In genomic region chr12:95997911-95998510, GRCh38 we compare ENCODE assay signal across 15 cellular contexts. TPM values are rescaled to one million over a fixed set of nuclear protein-coding genes. Genes with fewer than 3 reads are reported as not detected.
DNase-seq lines count a peak whose midpoint lies in the region; ATAC-seq, FAIRE-seq and TF ChIP-seq lines count a peak whose summit lies in the region.
"Had no signal": no experiment of that assay in that cellular context is flagged by ENCODE, and none has a peak within 500 bp of the region (broad histone marks: within the 10 kb centered on the region; RNA-seq: fewer than 3 reads in every experiment).

No MANE protein-coding gene starts in this region.

- POLR2A ChIA-PET in HepG2 (lab: Yijun Ruan, JAX), result interaction anchor here (0.9 to 5.2 kb wide), 10 partner anchors 20 to 139 kb away, joined by 3 to 43 read pairs (median 10); partner anchors contain the start of genes AMDHD1, CCDC38 and SNRPF

- intact Hi-C loops in HepG2 (cut with micrococcal nuclease; ENCODE audit: unreplicated experiment), result loop anchor here (1.0 to 5.0 kb wide), 7 partner anchors 21 to 416 kb away; partner anchors contain the start of genes AMDHD1, CCDC38 and SNRPF

- TF ChIP-seq EP300 in HepG2 (IDR thresholded peaks at IDR 0.05; ENCODE audit: low read depth in 2 of 2, low read length in 2 of 2), result peak in 1 of 2 experiments; percentile 10; a peak in 1 of 4 replicates
- TF ChIP-seq EP300 in HepG2 (CRISPR knock-in tag; IDR thresholded peaks at IDR 0.05; ENCODE audit: borderline replicate concordance), result no peak

- H3K9ac ChIP-seq in HepG2 (ENCODE audit: insufficient read depth, low read depth, low read length), result no peak overlapping the region; the same call in 1 of the 2 replicates

- H3K27me3 ChIP-seq in CD4-positive, CD25-positive, alpha-beta regulatory T cell (ENCODE audit: control insufficient read depth, insufficient read depth, low read length), result no peaks in the 10 kb centered on the region
- no peaks in the 10 kb centered on the region; the same call in 1 of the 2 replicates for H3K27me3 ChIP-seq in SJSA1 (replicated peaks)
- no peaks in the 10 kb centered on the region for H3K27me3 ChIP-seq in HepG2 (ENCODE audit: control insufficient read depth in 1 of 2, insufficient read depth in 2 of 2, low read length in 2 of 2)
- H3K27me3 ChIP-seq: ascending aorta, right atrium auricular region, tibial nerve had no signal

- H3K36me3 ChIP-seq in CD4-positive, CD25-positive, alpha-beta regulatory T cell (ENCODE audit: control insufficient read depth, insufficient read depth, low read length), result peaks cover 19% of the 10 kb centered on the region
- H3K36me3 ChIP-seq in SJSA1, result peaks cover 8% of the 10 kb centered on the region; the same call in 1 of the 2 replicates
- H3K36me3 ChIP-seq in HepG2 (replicated peaks in 1 of 2; ENCODE audit: control insufficient read depth in 1 of 2, insufficient read depth in 2 of 2, low read length in 2 of 2), result peaks cover 3 to 9% of the 10 kb centered on the region in 2 experiments; a peak in 4 of 5 replicates

- no peak for TF ChIP-seq POLR2A in HepG2 (IDR thresholded peaks at IDR 0.05; ENCODE audit: insufficient read depth in 1 of 2, low read depth in 2 of 2, low read length in 2 of 2)

- FAIRE-seq in HepG2 (lab: Jason Lieb, UNC), result no peak

- no peak for TF ChIP-seq RAD21 in HepG2 (CRISPR knock-in tag; IDR thresholded peaks at IDR 0.05)

- H3K4me1 ChIP-seq in CD4-positive, CD25-positive, alpha-beta regulatory T cell (ENCODE audit: control insufficient read depth, insufficient read depth, low read length, poor library complexity, severe bottlenecking), result no peaks in the 10 kb centered on the region
- H3K4me1 ChIP-seq in SJSA1 (replicated peaks), result peaks cover 19% of the 10 kb centered on the region
- H3K4me1 ChIP-seq in HepG2 (ENCODE audit: insufficient read depth, low read length), result peaks cover 54% of the 10 kb centered on the region
- H3K4me1 ChIP-seq: ascending aorta, Caco-2, right atrium auricular region had no signal

- H3K79me2 ChIP-seq in HepG2 (ENCODE audit: insufficient read depth, low read length), result no peaks in the 10 kb centered on the region

- TF ChIP-seq CTCF in HepG2 (CRISPR knock-in tag; IDR thresholded peaks at IDR 0.05), result no peak

- peaks cover 24% of the 10 kb centered on the region for H3K36me3 Mint-ChIP-seq in CD4-positive, CD25-positive, alpha-beta regulatory T cell

- BruUV-seq in HepG2 (replicated peaks; lab: Mats Ljungman, UMichigan), result no TSS peak

- H3K9me3 ChIP-seq in CD4-positive, CD25-positive, alpha-beta regulatory T cell (ENCODE audit: control insufficient read depth in 2 of 2, low read length in 2 of 2), result no peaks in the 10 kb centered on the region
- H3K9me3 ChIP-seq in SJSA1 (replicated peaks) (no peaks in the 10 kb centered on the region; the same call in 1 of the 2 replicates), HepG2 (ENCODE audit: low read length) (no peaks in the 10 kb centered on the region)
- H3K9me3 ChIP-seq: ascending aorta, Caco-2, heart right ventricle, right atrium auricular region, tibial nerve had no signal

- peak overlapping the region in 2 of 3 donors; percentile 0 to 2 for H3K27ac Mint-ChIP-seq in CD4-positive, CD25-positive, alpha-beta regulatory T cell

- H4K20me1 ChIP-seq in HepG2 (ENCODE audit: insufficient read depth, low read length), result no peaks in the 10 kb centered on the region

- H3K4me3 Mint-ChIP-seq in CD4-positive, CD25-positive, alpha-beta regulatory T cell, result no peak overlapping the region
- H3K4me3 Mint-ChIP-seq: immature natural killer cell had no signal

- H3K4me3 ChIP-seq in CD4-positive, CD25-positive, alpha-beta regulatory T cell (ENCODE audit: low read depth, low read length), result no peak overlapping the region
- H3K4me3 ChIP-seq in SJSA1 (no peak overlapping the region), HepG2 (replicated peaks in 1 of 3; ENCODE audit: insufficient read depth in 1 of 3, low read depth in 2 of 3, low read length in 3 of 3) (no peak overlapping the region)
- H3K4me3 ChIP-seq: ascending aorta, heart right ventricle, right atrium auricular region, tibial nerve had no signal

- H3K27ac ChIP-seq in CD4-positive, CD25-positive, alpha-beta regulatory T cell (ENCODE audit: insufficient read depth, low read length, poor library complexity, severe bottlenecking), result no peak overlapping the region
- no peak overlapping the region for H3K27ac ChIP-seq in SJSA1
- H3K27ac ChIP-seq in HepG2 (ENCODE audit: extremely low read length, insufficient read depth, low read length), result no peak overlapping the region
- H3K27ac ChIP-seq: heart right ventricle, right atrium auricular region, tibial nerve had no signal

- no peaks in the 10 kb centered on the region for H3K9me3 Mint-ChIP-seq in CD4-positive, CD25-positive, alpha-beta regulatory T cell

- no peak overlapping the region for H2AFZ ChIP-seq in HepG2 (ENCODE audit: low read length)

- peaks cover 0 to 10% (median 8%) of the 10 kb centered on the region in 4 donors for H3K4me1 Mint-ChIP-seq in CD4-positive, CD25-positive, alpha-beta regulatory T cell

- H3K4me2 ChIP-seq in HepG2 (ENCODE audit: low read depth, low read length), result peak overlapping the region; percentile 8; the same call in 1 of the 2 replicates

- WGBS in HepG2 (ENCODE audit: low lambda C conversion rate), result 64% methylated on average over 5 of the region's 5 CpGs

- no peak for ATAC-seq in CD4-positive, CD25-positive, alpha-beta regulatory T cell (ENCODE audit: low read depth in 2 of 2)
- ATAC-seq in HepG2 (peak; percentile 41), HG03571 (IDR thresholded peaks at IDR 0.05; ENCODE audit: unreplicated experiment) (no peak), HG02852 (IDR thresholded peaks at IDR 0.05; ENCODE audit: unreplicated experiment) (no peak)

- in situ Hi-C loops in HepG2 (cut with HindIII; ENCODE audit: extremely low pct_ligation_motif_present, low pct_unique_long_range_greater_than_20kb), result loop anchor here (5.0 to 25.0 kb wide), 2 partner anchors 81 to 411 kb away; no protein-coding TSS in a partner anchor

- no peaks in the 10 kb centered on the region for H3K27me3 Mint-ChIP-seq in CD4-positive, CD25-positive, alpha-beta regulatory T cell

- CTCF ChIA-PET in HepG2 (lab: Yijun Ruan, JAX; ENCODE audit: low intra/inter-chr PET ratio, low total read pairs), result interaction anchor here (1.8 to 3.6 kb wide), 3 partner anchors 77 to 178 kb away, joined by 6 to 35 read pairs (median 7); no protein-coding TSS in a partner anchor

- peak in 1 of 3 donors; percentile 8 for DNase-seq in CD4-positive, CD25-positive, alpha-beta regulatory T cell
- DNase-seq in DMS53 treated with DMSO at 0.1 percent for 48 hours (lab: John Stamatoyannopoulos, UW; ENCODE audit: unreplicated experiment), result peak; percentile 29
- DNase-seq in SJSA1 (ENCODE audit: low read depth in 1 of 2, low spot score in 2 of 2), result peak; percentile 76 to 78
- DNase-seq in HepG2 (ENCODE audit: low spot score), result peak; percentile 5
- DNase-seq in NCI-H446 (lab: John Stamatoyannopoulos, UW), result no peak
- DNase-seq: activated CD8-positive, alpha-beta memory T cell treated with anti-CD3 and anti-CD28 coated beads, Interleukin-2, amount 50 U/mL, for 48 hours; T1000 had no signal

RNA-seq across cellular contexts. Expression of gene HAL, which starts 1.9 kb away (rescaled TPM):
- 0.57 TPM for total RNA-seq in CD4-positive, CD25-positive, alpha-beta regulatory T cell
- polyA plus RNA-seq in CD4-positive, CD25-positive, alpha-beta regulatory T cell, result not detected
- 0.18 and 0.34 TPM in 2 replicates for total RNA-seq in SJSA1 (2014; rRNA removed; shearing (Covaris generic))
- 0.56 and 0.89 TPM in 2 replicates for total RNA-seq in HepG2 (2016; rRNA removed; fragmentation: Illumina TruSeq; extraction: Trizol)
- total RNA-seq in HepG2 (2016; cell fraction: cytosol; rRNA removed; fragmentation: Illumina TruSeq; extraction: Trizol; ENCODE audit: low read depth), result 0.10 and 0.26 TPM in 2 replicates
- 0.58 and 1.1 TPM in 2 replicates for total RNA-seq in HepG2 (2016; cell fraction: insoluble cytoplasmic fraction; rRNA removed; fragmentation: Illumina TruSeq; extraction: Trizol)
- 0.22 and 0.59 TPM in 2 replicates for total RNA-seq in HepG2 (2016; cell fraction: membrane; rRNA removed; fragmentation: Illumina TruSeq; extraction: Trizol)
- 1.8 and 2.1 TPM in 2 replicates for total RNA-seq in HepG2 (2016; cell fraction: nucleus; rRNA removed; fragmentation: Illumina TruSeq; extraction: Trizol)
- polyA plus RNA-seq in HepG2 (2011; rRNA removed), result 37.8 and 63.7 TPM in 2 replicates
- polyA plus RNA-seq in HepG2 (2011; cell fraction: cytosol; rRNA removed), result 17.0 and 30.5 TPM in 2 replicates
- 159 and 187 TPM in 2 replicates for polyA plus RNA-seq in HepG2 (2011; cell fraction: nucleus; rRNA removed)
- polyA plus RNA-seq in HepG2 (2012), result 38.1 and 88.4 TPM in 2 replicates
- polyA plus RNA-seq in HepG2 (2016; cell fraction: cytosol; fragmentation: Illumina TruSeq; extraction: Trizol; ENCODE audit: low read depth), result 0.11 TPM in 2 replicates
- 0.50 and 0.67 TPM in 2 replicates for polyA plus RNA-seq in HepG2 (2016; cell fraction: insoluble cytoplasmic fraction; fragmentation: Illumina TruSeq; extraction: Trizol; ENCODE audit: low read depth)
- polyA plus RNA-seq in HepG2 (2016; cell fraction: membrane; fragmentation: Illumina TruSeq; extraction: Trizol; ENCODE audit: low read depth), result 0.20 and 0.25 TPM in 2 replicates
- 1.8 and 2.3 TPM in 2 replicates for polyA plus RNA-seq in HepG2 (2016; cell fraction: nucleus; fragmentation: Illumina TruSeq; extraction: Trizol; ENCODE audit: insufficient read depth, low read depth)
- 3.5 and 84.7 TPM in 2 replicates for polyA minus RNA-seq in HepG2 (2011; rRNA and poly(A)+ RNA removed; ENCODE audit: low replicate concordance)
- polyA minus RNA-seq in HepG2 (2011; cell fraction: cytosol; rRNA and poly(A)+ RNA removed), result 24.7 and 49.8 TPM in 2 replicates
- 65.0 and 124 TPM in 2 replicates for polyA minus RNA-seq in HepG2 (2011; cell fraction: nucleus; rRNA and poly(A)+ RNA removed)

RNA-seq across cellular contexts. Expression of gene LTA4H, which starts 37.4 kb away (rescaled TPM):
- 38.1 TPM for total RNA-seq in CD4-positive, CD25-positive, alpha-beta regulatory T cell
- polyA plus RNA-seq in CD4-positive, CD25-positive, alpha-beta regulatory T cell, result 10 to 100 TPM; 63.0 to 79.1 (median 71.3) TPM
- 537 and 538 TPM in 2 replicates for total RNA-seq in SJSA1 (2014; rRNA removed; shearing (Covaris generic))
- 90.4 and 114 TPM in 2 replicates for total RNA-seq in HepG2 (2016; rRNA removed; fragmentation: Illumina TruSeq; extraction: Trizol)
- total RNA-seq in HepG2 (2016; cell fraction: cytosol; rRNA removed; fragmentation: Illumina TruSeq; extraction: Trizol; ENCODE audit: low read depth), result 19.9 and 28.2 TPM in 2 replicates
- 86.9 and 108 TPM in 2 replicates for total RNA-seq in HepG2 (2016; cell fraction: insoluble cytoplasmic fraction; rRNA removed; fragmentation: Illumina TruSeq; extraction: Trizol)
- 66.0 and 81.9 TPM in 2 replicates for total RNA-seq in HepG2 (2016; cell fraction: membrane; rRNA removed; fragmentation: Illumina TruSeq; extraction: Trizol)
- 54.5 and 55.7 TPM in 2 replicates for total RNA-seq in HepG2 (2016; cell fraction: nucleus; rRNA removed; fragmentation: Illumina TruSeq; extraction: Trizol)
- polyA plus RNA-seq in HepG2 (2011; rRNA removed), result 74.4 and 87.5 TPM in 2 replicates
- 50.8 and 73.9 TPM in 2 replicates for polyA plus RNA-seq in HepG2 (2011; cell fraction: cytosol; rRNA removed)
- 43.0 and 54.3 TPM in 2 replicates for polyA plus RNA-seq in HepG2 (2011; cell fraction: nucleus; rRNA removed)
- polyA plus RNA-seq in HepG2 (2012), result 111 and 121 TPM in 2 replicates
- 22.4 and 25.2 TPM in 2 replicates for polyA plus RNA-seq in HepG2 (2016; cell fraction: cytosol; fragmentation: Illumina TruSeq; extraction: Trizol; ENCODE audit: low read depth)
- polyA plus RNA-seq in HepG2 (2016; cell fraction: insoluble cytoplasmic fraction; fragmentation: Illumina TruSeq; extraction: Trizol; ENCODE audit: low read depth), result 97.9 and 98.6 TPM in 2 replicates
- polyA plus RNA-seq in HepG2 (2016; cell fraction: membrane; fragmentation: Illumina TruSeq; extraction: Trizol; ENCODE audit: low read depth), result 49.0 and 58.4 TPM in 2 replicates
- 57.8 and 60.3 TPM in 2 replicates for polyA plus RNA-seq in HepG2 (2016; cell fraction: nucleus; fragmentation: Illumina TruSeq; extraction: Trizol; ENCODE audit: insufficient read depth, low read depth)
- polyA minus RNA-seq in HepG2 (2011; rRNA and poly(A)+ RNA removed; ENCODE audit: low replicate concordance), result 53.9 and 54.2 TPM in 2 replicates
- 45.7 and 50.7 TPM in 2 replicates for polyA minus RNA-seq in HepG2 (2011; cell fraction: cytosol; rRNA and poly(A)+ RNA removed)
- 50.5 and 65.3 TPM in 2 replicates for polyA minus RNA-seq in HepG2 (2011; cell fraction: nucleus; rRNA and poly(A)+ RNA removed)

RNA-seq across cellular contexts. Expression of gene AMDHD1, which starts 54.9 kb away (rescaled TPM):
- total RNA-seq in CD4-positive, CD25-positive, alpha-beta regulatory T cell, result 0.67 TPM
- polyA plus RNA-seq in CD4-positive, CD25-positive, alpha-beta regulatory T cell, result under 1 TPM in 2 of 4 donors, not detected in 2; 0.23 to 0.86 TPM
- total RNA-seq in SJSA1 (2014; rRNA removed; shearing (Covaris generic)), result 0.41 and 1.7 TPM in 2 replicates
- total RNA-seq in HepG2 (2016; rRNA removed; fragmentation: Illumina TruSeq; extraction: Trizol), result 6.2 and 6.5 TPM in 2 replicates
- 0.91 and 1.2 TPM in 2 replicates for total RNA-seq in HepG2 (2016; cell fraction: cytosol; rRNA removed; fragmentation: Illumina TruSeq; extraction: Trizol; ENCODE audit: low read depth)
- total RNA-seq in HepG2 (2016; cell fraction: insoluble cytoplasmic fraction; rRNA removed; fragmentation: Illumina TruSeq; extraction: Trizol), result 6.5 and 6.7 TPM in 2 replicates
- 2.3 and 2.7 TPM in 2 replicates for total RNA-seq in HepG2 (2016; cell fraction: membrane; rRNA removed; fragmentation: Illumina TruSeq; extraction: Trizol)
- total RNA-seq in HepG2 (2016; cell fraction: nucleus; rRNA removed; fragmentation: Illumina TruSeq; extraction: Trizol), result 4.1 and 7.2 TPM in 2 replicates
- polyA plus RNA-seq in HepG2 (2011; rRNA removed), result 29.6 and 31.5 TPM in 2 replicates
- polyA plus RNA-seq in HepG2 (2011; cell fraction: cytosol; rRNA removed), result 16.5 and 18.2 TPM in 2 replicates
- polyA plus RNA-seq in HepG2 (2011; cell fraction: nucleus; rRNA removed), result 119 and 127 TPM in 2 replicates
- polyA plus RNA-seq in HepG2 (2012), result 21.2 and 31.4 TPM in 2 replicates
- 0.93 and 1.1 TPM in 2 replicates for polyA plus RNA-seq in HepG2 (2016; cell fraction: cytosol; fragmentation: Illumina TruSeq; extraction: Trizol; ENCODE audit: low read depth)
- polyA plus RNA-seq in HepG2 (2016; cell fraction: insoluble cytoplasmic fraction; fragmentation: Illumina TruSeq; extraction: Trizol; ENCODE audit: low read depth), result 6.7 and 6.9 TPM in 2 replicates
- 1.9 and 2.6 TPM in 2 replicates for polyA plus RNA-seq in HepG2 (2016; cell fraction: membrane; fragmentation: Illumina TruSeq; extraction: Trizol; ENCODE audit: low read depth)
- 16.1 and 17.7 TPM in 2 replicates for polyA plus RNA-seq in HepG2 (2016; cell fraction: nucleus; fragmentation: Illumina TruSeq; extraction: Trizol; ENCODE audit: insufficient read depth, low read depth)
- 1.8 and 25.6 TPM in 2 replicates for polyA minus RNA-seq in HepG2 (2011; rRNA and poly(A)+ RNA removed; ENCODE audit: low replicate concordance)
- polyA minus RNA-seq in HepG2 (2011; cell fraction: cytosol; rRNA and poly(A)+ RNA removed), result 8.2 and 13.4 TPM in 2 replicates
- polyA minus RNA-seq in HepG2 (2011; cell fraction: nucleus; rRNA and poly(A)+ RNA removed), result 15.7 and 18.8 TPM in 2 replicates

RNA-seq across cellular contexts. Expression of gene CCDC38, which starts 55.6 kb away (rescaled TPM):
- total RNA-seq in CD4-positive, CD25-positive, alpha-beta regulatory T cell, result not detected
- not detected for polyA plus RNA-seq in CD4-positive, CD25-positive, alpha-beta regulatory T cell
- total RNA-seq in SJSA1 (2014; rRNA removed; shearing (Covaris generic)), result 0.39 TPM in 1 of 2 replicates, not detected in the other
- 0.18 and 0.24 TPM in 2 replicates for total RNA-seq in HepG2 (2016; rRNA removed; fragmentation: Illumina TruSeq; extraction: Trizol)
- 0.10 and 0.18 TPM in 2 replicates for total RNA-seq in HepG2 (2016; cell fraction: cytosol; rRNA removed; fragmentation: Illumina TruSeq; extraction: Trizol; ENCODE audit: low read depth)
- total RNA-seq in HepG2 (2016; cell fraction: insoluble cytoplasmic fraction; rRNA removed; fragmentation: Illumina TruSeq; extraction: Trizol), result 0.18 and 0.22 TPM in 2 replicates
- total RNA-seq in HepG2 (2016; cell fraction: membrane; rRNA removed; fragmentation: Illumina TruSeq; extraction: Trizol), result 0.24 and 0.53 TPM in 2 replicates
- total RNA-seq in HepG2 (2016; cell fraction: nucleus; rRNA removed; fragmentation: Illumina TruSeq; extraction: Trizol), result 0.22 and 0.31 TPM in 2 replicates
- polyA plus RNA-seq in HepG2 (2011; rRNA removed), result 0.30 and 0.32 TPM in 2 replicates
- 0.13 and 0.35 TPM in 2 replicates for polyA plus RNA-seq in HepG2 (2011; cell fraction: cytosol; rRNA removed)
- polyA plus RNA-seq in HepG2 (2011; cell fraction: nucleus; rRNA removed), result 0.13 and 0.17 TPM in 2 replicates
- 0.36 and 0.39 TPM in 2 replicates for polyA plus RNA-seq in HepG2 (2012)
- polyA plus RNA-seq in HepG2 (2016; cell fraction: cytosol; fragmentation: Illumina TruSeq; extraction: Trizol; ENCODE audit: low read depth), result 0.05 and 0.08 TPM in 2 replicates
- polyA plus RNA-seq in HepG2 (2016; cell fraction: insoluble cytoplasmic fraction; fragmentation: Illumina TruSeq; extraction: Trizol; ENCODE audit: low read depth), result 0.29 and 0.36 TPM in 2 replicates
- 0.17 and 0.19 TPM in 2 replicates for polyA plus RNA-seq in HepG2 (2016; cell fraction: membrane; fragmentation: Illumina TruSeq; extraction: Trizol; ENCODE audit: low read depth)
- polyA plus RNA-seq in HepG2 (2016; cell fraction: nucleus; fragmentation: Illumina TruSeq; extraction: Trizol; ENCODE audit: insufficient read depth, low read depth), result 0.35 and 0.41 TPM in 2 replicates
- polyA minus RNA-seq in HepG2 (2011; rRNA and poly(A)+ RNA removed; ENCODE audit: low replicate concordance), result 0.16 TPM in 1 of 2 replicates, not detected in the other
- polyA minus RNA-seq in HepG2 (2011; cell fraction: cytosol; rRNA and poly(A)+ RNA removed), result 0.35 TPM in 1 of 2 replicates, not detected in the other
- 0.26 and 1.1 TPM in 2 replicates for polyA minus RNA-seq in HepG2 (2011; cell fraction: nucleus; rRNA and poly(A)+ RNA removed)
- total RNA-seq: ascending aorta, Caco-2, right atrium auricular region, tibial nerve had no signal

Comparison
In these comparisons a context has a peak if more than half of its experiments do, and no peak if none do; other contexts are left out.
1. DNase-seq: peak in DMS53 treated with DMSO at 0.1 percent for 48 hours (single experiment), SJSA1 (2 of 2) and HepG2 (single experiment); none in NCI-H446 (0 of 2).